9 cellular contexts compared by ENCODE assay signal in the genomic region with DNA sequence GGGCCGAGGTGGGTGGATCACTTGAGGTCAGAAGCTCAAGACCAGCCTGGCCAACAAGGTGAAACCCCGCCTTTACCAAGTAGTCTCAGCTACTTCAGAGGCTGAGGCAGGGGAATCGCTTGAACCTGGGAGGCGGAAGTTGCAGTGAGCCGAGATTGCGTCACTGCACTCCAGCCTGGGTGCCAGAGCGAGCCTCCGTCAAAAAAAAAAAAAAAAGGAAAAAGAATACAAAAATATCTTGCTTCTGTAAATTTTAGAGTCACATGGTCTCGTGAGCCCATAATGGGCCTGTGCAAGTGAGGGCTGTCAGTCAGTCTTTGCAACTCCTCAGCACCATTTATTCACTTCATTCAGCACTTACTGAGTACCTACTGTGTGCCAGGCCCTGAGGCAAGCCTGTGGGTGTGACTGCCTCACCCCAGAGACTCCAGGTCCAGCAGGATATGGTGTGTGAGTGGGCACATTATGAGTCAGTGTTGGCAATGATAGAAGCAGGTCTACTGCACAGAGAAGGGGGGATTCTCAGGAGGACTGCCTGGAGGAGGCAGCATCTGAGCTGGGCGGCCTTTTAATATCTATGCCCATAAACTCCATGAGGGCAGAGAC. TPM values are rescaled to one million over a fixed set of nuclear protein-coding genes. Genes with fewer than 3 reads are reported as not detected.
DNase-seq lines count a peak whose midpoint lies in the region; ATAC-seq and TF ChIP-seq lines count a peak whose summit lies in the region.
"Had no signal": no experiment of that assay in that cellular context is flagged by ENCODE, and none has a peak within 500 bp of the region (broad histone marks: within the 10 kb centered on the region; RNA-seq: fewer than 3 reads in every experiment).

No MANE protein-coding gene starts in this region.

- no peaks in the 10 kb centered on the region for H3K4me1 ChIP-seq in hepatocyte (ENCODE audit: insufficient read depth)

- intact Hi-C loops in activated CD4-positive, alpha-beta T cell treated with anti-CD3 and anti-CD28 coated beads for 36 hours (cut with DNase I, micrococcal nuclease), result no loop called here

- POLR2A ChIA-PET in activated CD4-positive, alpha-beta T cell treated with anti-CD3 and anti-CD28 coated beads for 36 hours (lab: Charles Lee), result interaction anchor here (0.6 kb wide), 1 partner anchor 33 kb away, joined by 3 read pairs; no protein-coding TSS in a partner anchor

- H3K4me2 ChIP-seq in hepatocyte, result no peak overlapping the region

- TF ChIP-seq CTCF in HFFc6 (IDR thresholded peaks at IDR 0.05), result no peak
- no peak for TF ChIP-seq CTCF in hepatocyte (IDR thresholded peaks at IDR 0.05; ENCODE audit: poor library complexity)

- no peak overlapping the region for H3K27ac Mint-ChIP-seq in activated CD4-positive, alpha-beta T cell treated with anti-CD3 and anti-CD28 coated beads for 36 hours
- H3K27ac Mint-ChIP-seq in stimulated activated effector memory CD8-positive, alpha-beta T cell treated with anti-CD3 and anti-CD28 coated beads, Interleukin-12 subunit alpha, Interleukin-12 subunit beta, amount 100 ng/mL, for 72 hours, result no peak overlapping the region
- no peak overlapping the region for H3K27ac Mint-ChIP-seq in HFFc6

- no peak overlapping the region for H3K4me3 ChIP-seq in hepatocyte

- no peak overlapping the region for H3K27ac ChIP-seq in hepatocyte

- peak; percentile 60 for ATAC-seq in activated CD4-positive, alpha-beta T cell treated with anti-CD3 and anti-CD28 coated beads for 36 hours
- peak; percentile 55 for ATAC-seq in stimulated activated effector memory CD8-positive, alpha-beta T cell treated with anti-CD3 and anti-CD28 coated beads, Interleukin-12 subunit alpha, Interleukin-12 subunit beta, amount 100 ng/mL, for 72 hours
- ATAC-seq in GM21737 (IDR thresholded peaks at IDR 0.05; ENCODE audit: unreplicated experiment), result no peak

- H3K79me2 ChIP-seq in hepatocyte, result no peaks in the 10 kb centered on the region

- peak; percentile 52 for DNase-seq in activated CD4-positive, alpha-beta T cell treated with anti-CD3 and anti-CD28 coated beads for 36 hours
- no peak for DNase-seq in activated CD4-positive, alpha-beta T cell treated with anti-CD3 and anti-CD28 coated beads for 1 hour
- DNase-seq in Kasumi-1 (lab: John Stamatoyannopoulos, UW) (peak; percentile 31 to 47), HFFc6 (no peak), hepatocyte (ENCODE audit: low spot score) (no peak)
- DNase-seq in central memory CD4-positive, alpha-beta T cell, result peak; percentile 12
- no peak for DNase-seq in stimulated activated effector memory CD8-positive, alpha-beta T cell treated with anti-CD3 and anti-CD28 coated beads, Interleukin-12 subunit alpha, Interleukin-12 subunit beta, amount 100 ng/mL, for 72 hours (ENCODE audit: low spot score in 2 of 2)
- DNase-seq: activated effector memory CD4-positive, alpha-beta T cell treated with anti-CD3 and anti-CD28 coated beads, Interleukin-2, amount 50 U/mL, for 16 hours had no signal

- no peaks in the 10 kb centered on the region for H3K27me3 ChIP-seq in hepatocyte

- H3K4me3 Mint-ChIP-seq in activated CD4-positive, alpha-beta T cell treated with anti-CD3 and anti-CD28 coated beads for 36 hours, result no peak overlapping the region
- no peak overlapping the region for H3K4me3 Mint-ChIP-seq in stimulated activated effector memory CD8-positive, alpha-beta T cell treated with anti-CD3 and anti-CD28 coated beads, Interleukin-12 subunit alpha, Interleukin-12 subunit beta, amount 100 ng/mL, for 72 hours
- H3K4me3 Mint-ChIP-seq in HFFc6, result no peak overlapping the region

- no peak overlapping the region for H2AFZ ChIP-seq in hepatocyte

- H3K36me3 Mint-ChIP-seq in activated CD4-positive, alpha-beta T cell treated with anti-CD3 and anti-CD28 coated beads for 36 hours (ENCODE audit: low read depth), result no peaks in the 10 kb centered on the region
- H3K36me3 Mint-ChIP-seq in stimulated activated effector memory CD8-positive, alpha-beta T cell treated with anti-CD3 and anti-CD28 coated beads, Interleukin-12 subunit alpha, Interleukin-12 subunit beta, amount 100 ng/mL, for 72 hours, result peaks cover 11% of the 10 kb centered on the region
- no peaks in the 10 kb centered on the region for H3K36me3 Mint-ChIP-seq in HFFc6 (ENCODE audit: low read depth)

- no peaks in the 10 kb centered on the region for H4K20me1 ChIP-seq in hepatocyte (ENCODE audit: insufficient read depth, poor library complexity, severe bottlenecking)

- CTCF ChIA-PET in activated CD4-positive, alpha-beta T cell treated with anti-CD3 and anti-CD28 coated beads for 36 hours (lab: Charles Lee), result interaction anchor here (1.3 to 1.6 kb wide), 2 partner anchors 72 to 437 kb away, joined by 4 to 5 read pairs; no protein-coding TSS in a partner anchor

- H3K9me3 ChIP-seq in hepatocyte (ENCODE audit: low read depth), result no peaks in the 10 kb centered on the region

- H3K36me3 ChIP-seq in hepatocyte (replicated peaks; ENCODE audit: insufficient read depth, low read depth), result no peaks in the 10 kb centered on the region

- H3K27me3 Mint-ChIP-seq in activated CD4-positive, alpha-beta T cell treated with anti-CD3 and anti-CD28 coated beads for 36 hours, result peaks cover 15% of the 10 kb centered on the region
- peaks cover 55% of the 10 kb centered on the region for H3K27me3 Mint-ChIP-seq in HFFc6 (ENCODE audit: insufficient read depth)

- no peaks in the 10 kb centered on the region for H3K9me2 ChIP-seq in hepatocyte (replicated peaks; ENCODE audit: insufficient read depth)

- H3K4me1 Mint-ChIP-seq in activated CD4-positive, alpha-beta T cell treated with anti-CD3 and anti-CD28 coated beads for 36 hours, result peaks cover 17% of the 10 kb centered on the region
- H3K4me1 Mint-ChIP-seq in stimulated activated effector memory CD8-positive, alpha-beta T cell treated with anti-CD3 and anti-CD28 coated beads, Interleukin-12 subunit alpha, Interleukin-12 subunit beta, amount 100 ng/mL, for 72 hours, result peaks cover 11% of the 10 kb centered on the region
- peaks cover 8% of the 10 kb centered on the region for H3K4me1 Mint-ChIP-seq in HFFc6 (ENCODE audit: low read depth)

- H3K9me3 Mint-ChIP-seq in activated CD4-positive, alpha-beta T cell treated with anti-CD3 and anti-CD28 coated beads for 36 hours (ENCODE audit: low read depth), result no peaks in the 10 kb centered on the region
- H3K9me3 Mint-ChIP-seq in stimulated activated effector memory CD8-positive, alpha-beta T cell treated with anti-CD3 and anti-CD28 coated beads, Interleukin-12 subunit alpha, Interleukin-12 subunit beta, amount 100 ng/mL, for 72 hours, result no peaks in the 10 kb centered on the region
- H3K9me3 Mint-ChIP-seq in HFFc6, result no peaks in the 10 kb centered on the region

- 71% methylated on average over 10 of the region's 10 CpGs for WGBS in hepatocyte (ENCODE audit: low lambda C conversion rate, missing lambda C conversion rate)

RNA-seq across cellular contexts. Expression of a gene that starts 46.7 kb away (rescaled TPM):
- 100 to 1,000 TPM; 180 to 190 TPM for total RNA-seq in activated CD4-positive, alpha-beta T cell treated with anti-CD3 and anti-CD28 coated beads for 36 hours
- total RNA-seq in HFFc6 (2021; fragmentation: NEBNext Ultra II Directional; extraction: Animal tissue kit (Norgen Biotek cat#: 25700)), result 100 to 1,000 TPM; 133 to 178 (median 171) TPM
- 78.0 and 80.0 TPM in 2 replicates for total RNA-seq in hepatocyte
- polyA plus RNA-seq in hepatocyte, result 129 and 130 TPM in 2 replicates

Comparison
In these comparisons a context has a peak if more than half of its experiments do, and no peak if none do; other contexts are left out.
1. DNase-seq: peak in activated CD4-positive, alpha-beta T cell treated with anti-CD3 and anti-CD28 coated beads for 36 hours (single experiment), Kasumi-1 (2 of 2) and central memory CD4-positive, alpha-beta T cell (single experiment); none in activated CD4-positive, alpha-beta T cell treated with anti-CD3 and anti-CD28 coated beads for 1 hour (single experiment), stimulated activated effector memory CD8-positive, alpha-beta T cell treated with anti-CD3 and anti-CD28 coated beads, Interleukin-12 subunit alpha, Interleukin-12 subunit beta, amount 100 ng/mL, for 72 hours (0 of 2), HFFc6 (single experiment) and hepatocyte (single experiment).